28 cellular contexts compared by ENCODE assay signal in genomic region chr7:72538856-72539255, GRCh38.
DNase-seq lines count a peak whose midpoint lies in the region; ATAC-seq and TF ChIP-seq lines count a peak whose summit lies in the region.
"Had no signal": no experiment of that assay in that cellular context is flagged by ENCODE, and none has a peak within 500 bp of the region (broad histone marks: within the 10 kb centered on the region; RNA-seq: fewer than 3 reads in every experiment).

No MANE protein-coding gene starts in this region.

- in situ Hi-C loops in mammary epithelial cell (cut with MboI; ENCODE audit: low sequenced_read_pairs in 2 of 2), result no loop called here

- ATAC-seq in SK-N-SH treated with all-trans-retinoic acid at 6 μM for 48 hours, result peak; percentile 22; the same call in 2 of the 3 replicates
- ATAC-seq: activated CD8-positive, alpha-beta memory T cell treated with anti-CD3 and anti-CD28 coated beads, Interleukin-2, amount 10 ng/mL, durations not matched to agents 7 days and 5 days; body of pancreas; mucosa of descending colon; Panc1; stimulated activated naive CD8-positive, alpha-beta T cell treated with anti-CD3 and anti-CD28 coated beads, Interleukin-15, Interleukin-2, amounts not matched to agents 100 U/mL and 50 U/mL, for 24 hours; T-cell had no signal

- H4K20me1 ChIP-seq in smooth muscle cell (ENCODE audit: low read depth) (no peaks in the 10 kb centered on the region), mammary epithelial cell (ENCODE audit: insufficient read depth, low read length) (no peaks in the 10 kb centered on the region)

- no peaks in the 10 kb centered on the region for H3K9me3 ChIP-seq in smooth muscle cell (replicated peaks; ENCODE audit: low read depth)
- H3K9me3 ChIP-seq in breast epithelium, result no peaks in the 10 kb centered on the region
- H3K9me3 ChIP-seq in mammary epithelial cell (replicated peaks; ENCODE audit: insufficient read depth, low read length), result peaks cover 11% of the 10 kb centered on the region
- H3K9me3 ChIP-seq: body of pancreas, mucosa of descending colon, thoracic aorta had no signal

- intact Hi-C loops in breast epithelium (cut with DNase I; ENCODE audit: low total_unique reads) (no loop called here), mammary epithelial cell (cut with micrococcal nuclease) (no loop called here)

- BruUV-seq in mammary epithelial cell (replicated peaks; lab: Mats Ljungman, UMichigan), result no TSS peak

- no peak overlapping the region for H3K4me2 ChIP-seq in smooth muscle cell
- H3K4me2 ChIP-seq in mammary epithelial cell (ENCODE audit: insufficient read depth, low read depth, low read length), result no peak overlapping the region
- H3K4me2 ChIP-seq: KMS-11 had no signal

- dilution Hi-C loops in mammary epithelial cell (cut with HindIII; ENCODE audit: low sequenced_read_pairs), result no loop called here

- no peak overlapping the region for H3K27ac ChIP-seq in smooth muscle cell (ENCODE audit: low read depth)
- H3K27ac ChIP-seq in breast epithelium, result no peak overlapping the region
- no peak overlapping the region for H3K27ac ChIP-seq in mammary epithelial cell (ENCODE audit: insufficient read depth, low read depth, low read length)
- H3K27ac ChIP-seq: 22Rv1, body of pancreas, KMS-11, thoracic aorta had no signal

- H3K4me1 ChIP-seq in smooth muscle cell (ENCODE audit: low read depth) (no peaks in the 10 kb centered on the region), breast epithelium (no peaks in the 10 kb centered on the region), mammary epithelial cell (ENCODE audit: insufficient read depth, low read length) (no peaks in the 10 kb centered on the region)
- H3K4me1 ChIP-seq: body of pancreas had no signal

- TF ChIP-seq CTCF in smooth muscle cell (IDR thresholded peaks at IDR 0.05; ENCODE audit: borderline replicate concordance, insufficient read depth, poor library complexity, severe bottlenecking) (no peak), breast epithelium (IDR thresholded peaks at IDR 0.05) (no peak), mammary epithelial cell (conservative IDR thresholded peaks at IDR 0.05 in 1 of 2, IDR thresholded peaks at IDR 0.05 in 1 of 2; ENCODE audit: extremely low read depth in 1 of 2, insufficient read depth in 1 of 2, low read depth in 1 of 2, low read length in 2 of 2) (no peak)

- TF ChIP-seq POLR2A in breast epithelium (IDR thresholded peaks at IDR 0.05), result no peak

- DNase-seq in NCI-H146 (lab: John Stamatoyannopoulos, UW), result peak; percentile 16
- no peak for DNase-seq in NCI-H146 treated with DMSO at 0.1 percent for 48 hours (lab: John Stamatoyannopoulos, UW; ENCODE audit: unreplicated experiment)
- DNase-seq in myocyte (ENCODE audit: low read depth), result peak; percentile 41
- DNase-seq in smooth muscle cell (lab: John Stamatoyannopoulos, UW; ENCODE audit: unreplicated experiment), result no peak
- no peak for DNase-seq in breast epithelium (ENCODE audit: low spot score in 2 of 2)
- DNase-seq in AG08396 (ENCODE audit: low spot score), result no peak
- DNase-seq in mammary epithelial cell, result no peak
- DNase-seq: activated B cell treated with CpG ODN at 0.5 μM for 24 hours; activated CD4-positive, alpha-beta T cell treated with anti-CD3 and anti-CD28 coated beads, Interleukin-2, amount 50 U/mL, for 1 hour; activated CD8-positive, alpha-beta memory T cell treated with anti-CD3 and anti-CD28 coated beads, Interleukin-2, amount 10 ng/mL, durations not matched to agents 7 days and 5 days; activated naive CD4-positive, alpha-beta T cell; activated T-cell treated with anti-CD3 and anti-CD28 coated beads, Interleukin-2, amount 50 U/mL, for 48 hours; body of pancreas; CD4-positive, CD25-positive, alpha-beta regulatory T cell; DMS 273 treated with DMSO at 0.1 percent for 48 hours; H9; mucosa of descending colon; NCI-H1694; NCI-H524; SHP77 treated with DMSO at 0.1 percent for 48 hours; stimulated activated naive CD8-positive, alpha-beta T cell treated with anti-CD3 and anti-CD28 coated beads, Interleukin-15, Interleukin-2, amounts not matched to agents 100 U/mL and 50 U/mL, for 24 hours; T-cell had no signal

- H3K27me3 ChIP-seq in smooth muscle cell (ENCODE audit: low read depth) (no peaks in the 10 kb centered on the region), breast epithelium (no peaks in the 10 kb centered on the region), mammary epithelial cell (ENCODE audit: insufficient read depth, low read length) (no peaks in the 10 kb centered on the region)
- H3K27me3 ChIP-seq: body of pancreas, dorsolateral prefrontal cortex had no signal

- no peaks in the 10 kb centered on the region for H3F3A ChIP-seq in smooth muscle cell (ENCODE audit: low read depth)

- H3K79me2 ChIP-seq in smooth muscle cell (ENCODE audit: low read depth) (no peaks in the 10 kb centered on the region), mammary epithelial cell (ENCODE audit: insufficient read depth, low read length) (no peaks in the 10 kb centered on the region)

- H2AFZ ChIP-seq in smooth muscle cell (ENCODE audit: low read depth), result peak overlapping the region; percentile 18
- no peak overlapping the region for H2AFZ ChIP-seq in mammary epithelial cell (ENCODE audit: low read depth, low read length)

- 32% methylated on average over 4 of the region's 4 CpGs for WGBS in smooth muscle cell (ENCODE audit: low lambda C conversion rate)
- 3% methylated on average over 4 of the region's 4 CpGs for WGBS in mammary epithelial cell (ENCODE audit: low coverage, missing lambda C conversion rate)

- CTCF ChIA-PET in mammary epithelial cell (lab: Charles Lee; ENCODE audit: low non-redundant PET), result no interaction called here

- H3K36me3 ChIP-seq in smooth muscle cell (ENCODE audit: low read depth) (no peaks in the 10 kb centered on the region), breast epithelium (no peaks in the 10 kb centered on the region), mammary epithelial cell (ENCODE audit: insufficient read depth, low read length) (no peaks in the 10 kb centered on the region)
- H3K36me3 ChIP-seq: thoracic aorta had no signal

- H3K4me3 ChIP-seq in smooth muscle cell, result no peak overlapping the region
- H3K4me3 ChIP-seq in breast epithelium, result no peak overlapping the region
- H3K4me3 ChIP-seq in mammary epithelial cell (replicated peaks in 1 of 3; ENCODE audit: insufficient read depth in 1 of 3, low read depth in 2 of 3, low read length in 3 of 3), result no peak overlapping the region
- H3K4me3 ChIP-seq: body of pancreas, dorsolateral prefrontal cortex, mucosa of descending colon, thoracic aorta had no signal

- no peak overlapping the region for H3K9ac ChIP-seq in smooth muscle cell (ENCODE audit: low read depth)
- H3K9ac ChIP-seq in mammary epithelial cell (ENCODE audit: insufficient read depth, low read length), result no peak overlapping the region
- H3K9ac ChIP-seq: KMS-11 had no signal

TF ChIP-seq in SK-N-SH treated with all-trans-retinoic acid at 6 μM for 48 hours, 23 proteins besides CTCF, POLR2A, EP300 and RAD21:
- TF ChIP-seq TSHZ2 (CRISPR knock-in tag; IDR thresholded peaks at IDR 0.05) (0 out of 2 replicates have a peak, but pooled peaks have one; percentile 42), SNAI2 (CRISPR knock-in tag; IDR thresholded peaks at IDR 0.05) (0 out of 2 replicates have a peak, but pooled peaks have one; percentile 28), ESRRG (CRISPR knock-in tag; IDR thresholded peaks at IDR 0.05) (0 out of 2 replicates have a peak, but pooled peaks have one; percentile 39), OSR1 (CRISPR knock-in tag; IDR thresholded peaks at IDR 0.05) (no peak), GLIS3 (CRISPR knock-in tag; IDR thresholded peaks at IDR 0.05) (no peak), ISL1 (CRISPR knock-in tag; IDR thresholded peaks at IDR 0.05) (peak; percentile 62)
- TF ChIP-seq, protein P1, sequence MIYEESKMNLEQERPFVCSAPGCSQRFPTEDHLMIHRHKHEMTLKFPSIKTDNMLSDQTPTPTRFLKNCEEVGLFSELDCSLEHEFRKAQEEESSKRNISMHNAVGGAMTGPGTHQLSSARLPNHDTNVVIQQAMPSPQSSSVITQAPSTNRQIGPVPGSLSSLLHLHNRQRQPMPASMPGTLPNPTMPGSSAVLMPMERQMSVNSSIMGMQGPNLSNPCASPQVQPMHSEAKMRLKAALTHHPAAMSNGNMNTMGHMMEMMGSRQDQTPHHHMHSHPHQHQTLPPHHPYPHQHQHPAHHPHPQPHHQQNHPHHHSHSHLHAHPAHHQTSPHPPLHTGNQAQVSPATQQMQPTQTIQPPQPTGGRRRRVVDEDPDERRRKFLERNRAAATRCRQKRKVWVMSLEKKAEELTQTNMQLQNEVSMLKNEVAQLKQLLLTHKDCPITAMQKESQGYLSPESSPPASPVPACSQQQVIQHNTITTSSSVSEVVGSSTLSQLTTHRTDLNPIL (CRISPR knock-in tag; IDR thresholded peaks at IDR 0.05; ENCODE audit: low read depth), result peak; percentile 74; the same call in 1 of the 2 replicates

Comparison
In these comparisons a context has a peak if more than half of its experiments do, and no peak if none do; other contexts are left out.
1. DNase-seq: peak in NCI-H146 (single experiment) and myocyte (single experiment); none in NCI-H146 treated with DMSO at 0.1 percent for 48 hours (single experiment), smooth muscle cell (single experiment), breast epithelium (0 of 2), AG08396 (single experiment) and mammary epithelial cell (single experiment).